ENCODE assay signal across 12 cellular contexts in genomic region chr9:81416476-81417298, GRCh38.
DNase-seq lines count a peak whose midpoint lies in the region; ATAC-seq and TF ChIP-seq lines count a peak whose summit lies in the region.
"Had no signal": no experiment of that assay in that cellular context is flagged by ENCODE, and none has a peak within 500 bp of the region (broad histone marks: within the 10 kb centered on the region; RNA-seq: fewer than 3 reads in every experiment).

No MANE protein-coding gene starts in this region.

- H3K9ac ChIP-seq in PC-3 (ENCODE audit: low read length) (no peak overlapping the region), endodermal cell (ENCODE audit: extremely low read depth, low read length, poor library complexity, severe bottlenecking) (no peak overlapping the region)

- H2AFZ ChIP-seq in PC-3 (ENCODE audit: low read length), result no peak overlapping the region; the same call in 1 of the 2 replicates

- no peak overlapping the region for H3K27ac Mint-ChIP-seq in endodermal cell

- POLR2A ChIA-PET in PC-3 (lab: Charles Lee; ENCODE audit: unreplicated experiment), result no interaction called here

- TF ChIP-seq EP300 in transverse colon (IDR thresholded peaks at IDR 0.05; ENCODE audit: low read depth), result no peak

- no TSS peak for BruUV-seq in PC-3 (replicated peaks; lab: Mats Ljungman, UMichigan)

- H3K79me2 ChIP-seq in PC-3 (ENCODE audit: low read length), result no peaks in the 10 kb centered on the region

- peak; percentile 39 for ATAC-seq in Right ventricle myocardium inferior
- ATAC-seq in PC-3, result peak; percentile 52
- ATAC-seq in lower lobe of right lung, result peak; percentile 11 to 26
- ATAC-seq in HG02884 (IDR thresholded peaks at IDR 0.05; ENCODE audit: unreplicated experiment), result no peak

- no peaks in the 10 kb centered on the region for H4K20me1 ChIP-seq in PC-3 (ENCODE audit: low read length)

- H3K36me3 Mint-ChIP-seq in endodermal cell (ENCODE audit: low read depth), result no peaks in the 10 kb centered on the region

- H3K4me3 ChIP-seq in right atrium auricular region (no peak overlapping the region), PC-3 (ENCODE audit: low read length) (no peak overlapping the region), lower lobe of right lung (no peak overlapping the region), transverse colon (no peak overlapping the region), dorsolateral prefrontal cortex (no peak overlapping the region), endodermal cell (ENCODE audit: low read length) (no peak overlapping the region)
- H3K4me3 ChIP-seq: cardiac muscle cell, SJSA1 had no signal

- CTCF ChIA-PET in PC-3 (lab: Charles Lee), result no interaction called here

- H3K4me1 ChIP-seq in right atrium auricular region, result peaks cover 0 to 9% of the 10 kb centered on the region in 2 donors
- peaks cover 50% of the 10 kb centered on the region for H3K4me1 ChIP-seq in PC-3 (ENCODE audit: insufficient read depth, low read length)
- peaks cover 7% of the 10 kb centered on the region for H3K4me1 ChIP-seq in lower lobe of right lung
- H3K4me1 ChIP-seq in transverse colon, result no peaks in the 10 kb centered on the region
- H3K4me1 ChIP-seq in endodermal cell (ENCODE audit: control insufficient read depth, insufficient read depth, low read length), result no peaks in the 10 kb centered on the region

- no peaks in the 10 kb centered on the region for H3K9me2 ChIP-seq in PC-3 (replicated peaks; ENCODE audit: low read length)

- DNase-seq in Right ventricle myocardium inferior (ENCODE audit: missing footprints) (no peak), right atrium auricular region (ENCODE audit: low spot score) (no peak), PC-3 (no peak), lower lobe of right lung (no peak), transverse colon (no peak), dorsolateral prefrontal cortex (no peak), endodermal cell (no peak)
- DNase-seq: activated gamma-delta T cell, occipital lobe had no signal

- H3K4me2 ChIP-seq in PC-3 (ENCODE audit: low read length), result peak overlapping the region; percentile 44; the same call in 1 of the 2 replicates

- in situ Hi-C loops in transverse colon (cut with MboI; ENCODE audit: low pct_ligation_motif_present in 1 of 4, low pct_unique_long_range_greater_than_20kb in 1 of 4, low sequenced_read_pairs in 3 of 4), result no loop called here

- no peaks in the 10 kb centered on the region for H3K36me3 ChIP-seq in right atrium auricular region
- no peaks in the 10 kb centered on the region for H3K36me3 ChIP-seq in PC-3 (ENCODE audit: low read depth, low read length)
- no peaks in the 10 kb centered on the region for H3K36me3 ChIP-seq in lower lobe of right lung
- no peaks in the 10 kb centered on the region for H3K36me3 ChIP-seq in transverse colon
- H3K36me3 ChIP-seq in endodermal cell (ENCODE audit: control insufficient read depth, insufficient read depth, low read length), result no peaks in the 10 kb centered on the region
- H3K36me3 ChIP-seq: cardiac muscle cell, SJSA1 had no signal

- no peaks in the 10 kb centered on the region for H3K4me1 Mint-ChIP-seq in endodermal cell

- WGBS in transverse colon (ENCODE audit: low coverage in 1 of 2), 2 donors, result 58 to 72% methylated on average over 4 to 7 of the region's 7 CpGs
- WGBS in endodermal cell (ENCODE audit: insufficient coverage in 1 of 2, insufficient read length in 1 of 2), 2 experiments, result 93 to 97% methylated on average over 3 to 7 of the region's 7 CpGs

- TF ChIP-seq POLR2A in transverse colon (IDR thresholded peaks at IDR 0.05), result no peak

- TF ChIP-seq CTCF in right atrium auricular region (IDR thresholded peaks at IDR 0.05) (no peak), PC-3 (conservative IDR thresholded peaks at IDR 0.05; ENCODE audit: low read depth, low read length) (no peak), lower lobe of right lung (IDR thresholded peaks at IDR 0.05) (no peak), transverse colon (IDR thresholded peaks at IDR 0.05) (no peak), dorsolateral prefrontal cortex (IDR thresholded peaks at IDR 0.05 in 54 of 56, conservative IDR thresholded peaks at IDR 0.05 in 2 of 56; ENCODE audit: low read depth in 1 of 56, partially characterized antibody in 56 of 56) (no peak), endodermal cell (conservative IDR thresholded peaks at IDR 0.05) (no peak)

- H3K27ac ChIP-seq in right atrium auricular region, result no peak overlapping the region
- H3K27ac ChIP-seq in PC-3 (ENCODE audit: low read length), result 0 out of 2 replicates have a peak overlapping the region, but pooled peaks have one; percentile 14
- H3K27ac ChIP-seq in lower lobe of right lung, result no peak overlapping the region
- H3K27ac ChIP-seq in transverse colon, result peak overlapping the region in 3 of 4 donors; percentile 23 to 34 (median 31)
- H3K27ac ChIP-seq in dorsolateral prefrontal cortex, result no peak overlapping the region
- no peak overlapping the region for H3K27ac ChIP-seq in endodermal cell (ENCODE audit: low read depth, low read length)
- H3K27ac ChIP-seq: cardiac muscle cell, SJSA1 had no signal

- intact Hi-C loops in Right ventricle myocardium inferior (cut with DNase I) (no loop called here), PC-3 (cut with micrococcal nuclease) (loop anchor here (10.0 kb wide), 1 partner anchor 292 kb away; no protein-coding TSS in a partner anchor), lower lobe of right lung (cut with DNase I) (no loop called here), transverse colon (cut with DNase I; ENCODE audit: low total_unique reads) (no loop called here), dorsolateral prefrontal cortex (cut with DNase I) (no loop called here)

- H3K27me3 ChIP-seq in right atrium auricular region, result no peaks in the 10 kb centered on the region
- no peaks in the 10 kb centered on the region for H3K27me3 ChIP-seq in PC-3 (ENCODE audit: low read length)
- no peaks in the 10 kb centered on the region for H3K27me3 ChIP-seq in lower lobe of right lung (ENCODE audit: low read depth)
- no peaks in the 10 kb centered on the region for H3K27me3 ChIP-seq in transverse colon
- H3K27me3 ChIP-seq in dorsolateral prefrontal cortex, result no peaks in the 10 kb centered on the region
- H3K27me3 ChIP-seq in endodermal cell (ENCODE audit: control insufficient read depth, insufficient read depth, low read length, poor library complexity, severe bottlenecking), result no peaks in the 10 kb centered on the region
- H3K27me3 ChIP-seq: cardiac muscle cell, SJSA1 had no signal

- peaks cover 13% of the 10 kb centered on the region for H3K9me3 Mint-ChIP-seq in endodermal cell

- no peaks in the 10 kb centered on the region for H3K9me3 ChIP-seq in right atrium auricular region
- H3K9me3 ChIP-seq in PC-3 (ENCODE audit: low read length), result no peaks in the 10 kb centered on the region
- H3K9me3 ChIP-seq in lower lobe of right lung, result peaks cover 9% of the 10 kb centered on the region
- H3K9me3 ChIP-seq in transverse colon, result peaks cover 0 to 9% of the 10 kb centered on the region in 2 donors
- H3K9me3 ChIP-seq in endodermal cell (ENCODE audit: control insufficient read depth, low read length), result peaks cover 11% of the 10 kb centered on the region
- H3K9me3 ChIP-seq: SJSA1 had no signal

- no peaks in the 10 kb centered on the region for H3K27me3 Mint-ChIP-seq in endodermal cell (ENCODE audit: insufficient read depth)

- peaks cover 4% of the 10 kb centered on the region for H3F3A ChIP-seq in PC-3 (ENCODE audit: low read length, unreplicated experiment)

- no peak overlapping the region for H3K4me3 Mint-ChIP-seq in endodermal cell

Comparison
In these comparisons a context has a peak if more than half of its experiments do, and no peak if none do; other contexts are left out.
1. H3K27ac ChIP-seq: peak in PC-3 (single experiment) and transverse colon (3 of 4); none in right atrium auricular region (0 of 2), lower lobe of right lung (single experiment), dorsolateral prefrontal cortex (0 of 59) and endodermal cell (single experiment).